17 cellular contexts compared by ENCODE assay signal in the genomic region with DNA sequence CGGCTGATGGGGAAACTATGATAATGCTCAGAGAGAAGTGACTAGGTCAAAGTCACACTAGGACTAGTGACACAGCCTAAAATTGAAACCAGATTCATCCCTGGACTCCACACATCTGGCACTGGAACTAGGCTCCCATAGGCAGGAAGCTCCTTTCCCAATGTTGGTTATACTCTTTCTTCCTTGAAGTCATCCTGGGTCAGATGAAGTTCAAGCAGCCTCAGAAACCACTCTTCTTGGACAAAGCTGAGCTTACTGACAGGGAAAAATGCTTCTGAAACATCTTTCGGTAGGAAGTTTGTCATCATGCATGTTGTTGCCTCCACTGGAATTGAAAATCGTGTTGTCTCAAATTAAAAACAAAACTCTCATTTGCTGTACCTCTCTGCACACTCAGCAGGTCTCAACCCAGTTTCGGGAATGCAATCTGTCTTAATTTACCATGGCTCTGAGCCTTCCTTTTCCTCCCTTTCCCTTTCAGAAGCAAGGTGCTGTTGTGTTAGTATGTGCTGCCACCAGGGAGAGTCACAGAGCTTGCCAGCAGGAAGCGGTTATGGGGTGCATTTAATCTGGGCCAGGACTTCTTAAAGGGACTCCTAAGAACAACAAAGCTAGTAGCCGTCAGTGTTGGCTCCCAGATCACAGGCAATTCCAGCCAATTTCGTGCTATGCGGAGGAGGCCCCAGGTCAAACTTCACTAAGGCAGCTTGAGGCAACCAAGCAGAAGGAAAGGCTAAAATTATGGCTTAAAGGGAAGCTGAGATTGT.
DNase-seq lines count a peak whose midpoint lies in the region; ATAC-seq and TF ChIP-seq lines count a peak whose summit lies in the region.
"Had no signal": no experiment of that assay in that cellular context is flagged by ENCODE, and none has a peak within 500 bp of the region (broad histone marks: within the 10 kb centered on the region; RNA-seq: fewer than 3 reads in every experiment).

No MANE protein-coding gene starts in this region.

- no peak overlapping the region for H3K4me2 ChIP-seq in MM.1S (ENCODE audit: low read depth, low read length)

- ATAC-seq in natural killer cell treated with Interleukin-12 subunit alpha and Interleukin-12 subunit beta and Interleukin-15 and Interleukin-18, amount 100 ng/mL, for 72 hours, result no peak
- ATAC-seq in stimulated activated naive CD8-positive, alpha-beta T cell treated with anti-CD3 and anti-CD28 coated beads, Interleukin-15, amount 100 ng/mL, for 72 hours, result no peak
- ATAC-seq in GM18498 (IDR thresholded peaks at IDR 0.05; ENCODE audit: unreplicated experiment), result no peak

- peaks cover 53% of the 10 kb centered on the region for H3K4me1 Mint-ChIP-seq in nephron
- no peaks in the 10 kb centered on the region for H3K4me1 Mint-ChIP-seq in natural killer cell treated with Interleukin-12 subunit alpha and Interleukin-12 subunit beta and Interleukin-15 and Interleukin-18, amount 100 ng/mL, for 72 hours (ENCODE audit: low read depth in 2 of 2)
- no peaks in the 10 kb centered on the region for H3K4me1 Mint-ChIP-seq in stimulated activated naive CD8-positive, alpha-beta T cell treated with anti-CD3 and anti-CD28 coated beads, Interleukin-15, amount 100 ng/mL, for 72 hours
- H3K4me1 Mint-ChIP-seq: activated CD4-positive, alpha-beta memory T cell treated with anti-CD3 and anti-CD28 coated beads, Interleukin-2, amount 10 ng/mL, durations not matched to agents 7 days and 5 days; stimulated activated memory B cell treated with anti-CD40 and anti-IgM and Interleukin-4, amounts not matched to agents 10 μg/mL and 1 μg/mL and 100 μg/mL, for 72 hours had no signal

- H3K27ac Mint-ChIP-seq in nephron, result peak overlapping the region; percentile 71 to 88 (median 76)
- H3K27ac Mint-ChIP-seq in natural killer cell treated with Interleukin-12 subunit alpha and Interleukin-12 subunit beta and Interleukin-15 and Interleukin-18, amount 100 ng/mL, for 72 hours, result no peak overlapping the region
- H3K27ac Mint-ChIP-seq in stimulated activated naive CD8-positive, alpha-beta T cell treated with anti-CD3 and anti-CD28 coated beads, Interleukin-15, amount 100 ng/mL, for 72 hours, result peak overlapping the region in 1 of 2 donors; percentile 28
- H3K27ac Mint-ChIP-seq: activated CD4-positive, alpha-beta memory T cell treated with anti-CD3 and anti-CD28 coated beads, Interleukin-2, amount 10 ng/mL, durations not matched to agents 7 days and 5 days; stimulated activated memory B cell treated with anti-CD40 and anti-IgM and Interleukin-4, amounts not matched to agents 10 μg/mL and 1 μg/mL and 100 μg/mL, for 72 hours had no signal

- H4K20me1 ChIP-seq in MM.1S (ENCODE audit: insufficient read depth, low read length), result no peaks in the 10 kb centered on the region

- H3K4me3 ChIP-seq in MM.1S (ENCODE audit: low read length) (no peak overlapping the region), epithelial cell of esophagus (ENCODE audit: low read length) (no peak overlapping the region)
- H3K4me3 ChIP-seq: esophagus squamous epithelium had no signal

- H3K9me2 ChIP-seq in MM.1S (replicated peaks; ENCODE audit: insufficient read depth, low read length), result no peaks in the 10 kb centered on the region

- no peaks in the 10 kb centered on the region for H3K27me3 ChIP-seq in MM.1S (replicated peaks; ENCODE audit: insufficient read depth, low read length)
- H3K27me3 ChIP-seq: BE2C, esophagus squamous epithelium had no signal

- no peak overlapping the region for H3K27ac ChIP-seq in MM.1S (ENCODE audit: low read length)
- no peak overlapping the region for H3K27ac ChIP-seq in substantia nigra (ENCODE audit: low read depth, low read length, poor library complexity, severe bottlenecking)
- H3K27ac ChIP-seq: esophagus squamous epithelium had no signal

- no peaks in the 10 kb centered on the region for H3F3A ChIP-seq in MM.1S (ENCODE audit: insufficient read depth, low read length)

- H3K4me3 Mint-ChIP-seq in nephron, result no peak overlapping the region
- H3K4me3 Mint-ChIP-seq in natural killer cell treated with Interleukin-12 subunit alpha and Interleukin-12 subunit beta and Interleukin-15 and Interleukin-18, amount 100 ng/mL, for 72 hours, result no peak overlapping the region
- H3K4me3 Mint-ChIP-seq in stimulated activated naive CD8-positive, alpha-beta T cell treated with anti-CD3 and anti-CD28 coated beads, Interleukin-15, amount 100 ng/mL, for 72 hours, result no peak overlapping the region
- H3K4me3 Mint-ChIP-seq: activated CD4-positive, alpha-beta memory T cell treated with anti-CD3 and anti-CD28 coated beads, Interleukin-2, amount 10 ng/mL, durations not matched to agents 7 days and 5 days; stimulated activated memory B cell treated with anti-CD40 and anti-IgM and Interleukin-4, amounts not matched to agents 10 μg/mL and 1 μg/mL and 100 μg/mL, for 72 hours had no signal

- H3K9ac ChIP-seq in MM.1S (ENCODE audit: low read length), result no peak overlapping the region

- DNase-seq in AG20443 (ENCODE audit: low spot score) (peak; percentile 82), MM.1S (peak; percentile 46), epithelial cell of esophagus (ENCODE audit: low read depth) (no peak), substantia nigra (lab: John Stamatoyannopoulos, UW) (no peak)
- no peak for DNase-seq in natural killer cell treated with Interleukin-12 subunit alpha and Interleukin-12 subunit beta and Interleukin-15 and Interleukin-18, amount 100 ng/mL, for 72 hours (ENCODE audit: low spot score)
- DNase-seq in stimulated activated naive CD8-positive, alpha-beta T cell treated with anti-CD3 and anti-CD28 coated beads, Interleukin-15, amount 100 ng/mL, for 72 hours, result no peak
- DNase-seq: activated CD4-positive, alpha-beta memory T cell treated with anti-CD3 and anti-CD28 coated beads, Interleukin-2, amount 10 ng/mL, durations not matched to agents 7 days and 5 days; activated effector memory CD4-positive, alpha-beta T cell treated with anti-CD3 and anti-CD28 coated beads, Interleukin-2, amount 50 U/mL, for 16 hours; BE2C; esophagus squamous epithelium; NCI-H1417 treated with DMSO at 0.1 percent for 48 hours; NCI-H69; SHP77 treated with DMSO at 0.1 percent for 48 hours; stimulated activated CD4-positive, alpha-beta T cell treated with anti-CD3 and anti-CD28 coated beads, Interleukin-4, amount 100 ng/mL, for 24 hours had no signal

- H2AFZ ChIP-seq in MM.1S (ENCODE audit: low read length), result no peak overlapping the region

- H3K27me3 Mint-ChIP-seq in nephron (ENCODE audit: low read depth), result peaks cover under 1% of the 10 kb centered on the region
- peaks cover 7 to 17% of the 10 kb centered on the region in 2 donors for H3K27me3 Mint-ChIP-seq in natural killer cell treated with Interleukin-12 subunit alpha and Interleukin-12 subunit beta and Interleukin-15 and Interleukin-18, amount 100 ng/mL, for 72 hours
- H3K27me3 Mint-ChIP-seq in stimulated activated naive CD8-positive, alpha-beta T cell treated with anti-CD3 and anti-CD28 coated beads, Interleukin-15, amount 100 ng/mL, for 72 hours, result peaks cover 30% of the 10 kb centered on the region

- no peaks in the 10 kb centered on the region for H3K36me3 ChIP-seq in MM.1S (replicated peaks; ENCODE audit: insufficient read depth, low read length)
- H3K36me3 ChIP-seq: BE2C, esophagus squamous epithelium had no signal

- no peaks in the 10 kb centered on the region for H3K79me2 ChIP-seq in MM.1S (ENCODE audit: low read length)

- H3K9me3 ChIP-seq in MM.1S (replicated peaks; ENCODE audit: insufficient read depth, low read length), result no peaks in the 10 kb centered on the region
- H3K9me3 ChIP-seq: BE2C, esophagus squamous epithelium had no signal

- peaks cover 11% of the 10 kb centered on the region for H3K36me3 Mint-ChIP-seq in nephron (ENCODE audit: low read depth)
- no peaks in the 10 kb centered on the region for H3K36me3 Mint-ChIP-seq in natural killer cell treated with Interleukin-12 subunit alpha and Interleukin-12 subunit beta and Interleukin-15 and Interleukin-18, amount 100 ng/mL, for 72 hours
- H3K36me3 Mint-ChIP-seq: stimulated activated memory B cell treated with anti-CD40 and anti-IgM and Interleukin-4, amounts not matched to agents 10 μg/mL and 1 μg/mL and 100 μg/mL, for 72 hours had no signal

- H3K4me1 ChIP-seq in MM.1S (ENCODE audit: low read length), result 0 out of 2 replicates have a peak, but pooled peaks cover 7% of the 10 kb centered on the region
- H3K4me1 ChIP-seq: esophagus squamous epithelium had no signal

- H3K9me3 Mint-ChIP-seq in nephron, result no peaks in the 10 kb centered on the region
- no peaks in the 10 kb centered on the region for H3K9me3 Mint-ChIP-seq in natural killer cell treated with Interleukin-12 subunit alpha and Interleukin-12 subunit beta and Interleukin-15 and Interleukin-18, amount 100 ng/mL, for 72 hours
- no peaks in the 10 kb centered on the region for H3K9me3 Mint-ChIP-seq in stimulated activated naive CD8-positive, alpha-beta T cell treated with anti-CD3 and anti-CD28 coated beads, Interleukin-15, amount 100 ng/mL, for 72 hours
- H3K9me3 Mint-ChIP-seq: activated CD4-positive, alpha-beta memory T cell treated with anti-CD3 and anti-CD28 coated beads, Interleukin-2, amount 10 ng/mL, durations not matched to agents 7 days and 5 days; stimulated activated memory B cell treated with anti-CD40 and anti-IgM and Interleukin-4, amounts not matched to agents 10 μg/mL and 1 μg/mL and 100 μg/mL, for 72 hours had no signal

- peak; percentile 20 for TF ChIP-seq CTCF in MM.1S (IDR thresholded peaks at IDR 0.05; ENCODE audit: low read length)
- peak; percentile 10 for TF ChIP-seq CTCF in epithelial cell of esophagus (IDR thresholded peaks at IDR 0.05; ENCODE audit: insufficient read depth, low read depth, low read length, missing control alignments)
- TF ChIP-seq CTCF in nephron (IDR thresholded peaks at IDR 0.05; ENCODE audit: unreplicated experiment in 3 of 3), result no peak

Comparison
In these comparisons a context has a peak if more than half of its experiments do, and no peak if none do; other contexts are left out.
1. DNase-seq: peak in AG20443 (single experiment) and MM.1S (single experiment); none in epithelial cell of esophagus (single experiment), substantia nigra (0 of 49), natural killer cell treated with Interleukin-12 subunit alpha and Interleukin-12 subunit beta and Interleukin-15 and Interleukin-18, amount 100 ng/mL, for 72 hours (single experiment) and stimulated activated naive CD8-positive, alpha-beta T cell treated with anti-CD3 and anti-CD28 coated beads, Interleukin-15, amount 100 ng/mL, for 72 hours (0 of 2).
2. CTCF ChIP-seq: peak in MM.1S (single experiment) and epithelial cell of esophagus (single experiment); none in nephron (0 of 3).
3. H3K27ac Mint-ChIP-seq: peak in nephron (3 of 3); none in natural killer cell treated with Interleukin-12 subunit alpha and Interleukin-12 subunit beta and Interleukin-15 and Interleukin-18, amount 100 ng/mL, for 72 hours (0 of 2).